ENCODE assay signal across 20 cellular contexts in the genomic region with DNA sequence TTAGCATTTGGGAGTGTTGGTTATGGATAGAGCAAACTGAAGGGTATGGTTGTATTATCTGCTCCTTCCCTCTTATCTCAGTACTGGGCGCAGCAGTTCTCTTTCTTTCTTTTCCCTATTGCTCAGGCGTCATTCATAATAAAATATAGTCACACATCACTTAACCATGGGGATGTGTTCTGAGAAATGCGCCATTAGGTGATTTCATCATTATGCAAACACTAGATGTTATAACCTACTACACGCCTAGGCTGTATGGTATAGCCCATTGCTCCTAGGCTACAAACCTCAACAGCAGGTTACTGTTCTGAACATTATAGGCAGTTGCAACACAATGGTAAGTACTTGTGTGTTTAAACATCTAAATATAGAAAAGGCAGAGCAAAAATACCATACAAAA.
"Had no signal": no experiment of that assay in that cellular context is flagged by ENCODE, and none has a peak within 500 bp of the region (broad histone marks: within the 10 kb centered on the region; RNA-seq: fewer than 3 reads in every experiment).

No MANE protein-coding gene starts in this region.

- ATAC-seq: foreskin keratinocyte; left ventricle myocardium superior; psoas muscle; right lobe of liver; stimulated activated effector memory CD8-positive, alpha-beta T cell treated with anti-CD3 and anti-CD28 coated beads, Interleukin-12 subunit alpha, Interleukin-12 subunit beta, amount 100 ng/mL, for 72 hours; stimulated activated naive CD8-positive, alpha-beta T cell treated with anti-CD3 and anti-CD28 coated beads, Interleukin-15, Interleukin-2, amounts not matched to agents 100 U/mL and 50 U/mL, for 24 hours had no signal

- H3K4me3 Mint-ChIP-seq: endodermal cell; immature natural killer cell; naive B cell; nephron progenitor cell; stimulated activated effector memory CD8-positive, alpha-beta T cell treated with anti-CD3 and anti-CD28 coated beads, Interleukin-12 subunit alpha, Interleukin-12 subunit beta, amount 100 ng/mL, for 72 hours had no signal

- H3K27me3 Mint-ChIP-seq: naive B cell had no signal

- H3K36me3 Mint-ChIP-seq: immature natural killer cell; naive B cell; stimulated activated effector memory CD8-positive, alpha-beta T cell treated with anti-CD3 and anti-CD28 coated beads, Interleukin-12 subunit alpha, Interleukin-12 subunit beta, amount 100 ng/mL, for 72 hours had no signal

- DNase-seq: dermis blood vessel endothelial cell; endodermal cell; erythroblast; foreskin keratinocyte; immature natural killer cell; left ventricle myocardium superior; mesenchymal stem cell; midbrain; naive B cell; nephron progenitor cell; psoas muscle; retina; right lobe of liver; stimulated activated CD4-positive, alpha-beta T cell treated with anti-CD3 and anti-CD28 coated beads, Interleukin-4, amount 100 ng/mL, for 1 hour; stimulated activated CD8-positive, alpha-beta memory T cell treated with anti-CD3 and anti-CD28 coated beads, Interleukin-4, amount 100 ng/mL, for 48 hours; stimulated activated naive CD8-positive, alpha-beta T cell treated with anti-CD3 and anti-CD28 coated beads, Interleukin-15, Interleukin-2, amounts not matched to agents 100 U/mL and 50 U/mL, for 24 hours; thyroid gland; upper lobe of left lung; uterus had no signal

- H3K4me1 Mint-ChIP-seq: naive B cell; stimulated activated effector memory CD8-positive, alpha-beta T cell treated with anti-CD3 and anti-CD28 coated beads, Interleukin-12 subunit alpha, Interleukin-12 subunit beta, amount 100 ng/mL, for 72 hours had no signal

- H3K27ac Mint-ChIP-seq: endodermal cell; immature natural killer cell; nephron progenitor cell; stimulated activated effector memory CD8-positive, alpha-beta T cell treated with anti-CD3 and anti-CD28 coated beads, Interleukin-12 subunit alpha, Interleukin-12 subunit beta, amount 100 ng/mL, for 72 hours had no signal

- H3K9me3 Mint-ChIP-seq: endodermal cell; immature natural killer cell; naive B cell; nephron progenitor cell; stimulated activated effector memory CD8-positive, alpha-beta T cell treated with anti-CD3 and anti-CD28 coated beads, Interleukin-12 subunit alpha, Interleukin-12 subunit beta, amount 100 ng/mL, for 72 hours had no signal
